Comparison of ENCODE assay signal across 9 cellular contexts in the genomic region with DNA sequence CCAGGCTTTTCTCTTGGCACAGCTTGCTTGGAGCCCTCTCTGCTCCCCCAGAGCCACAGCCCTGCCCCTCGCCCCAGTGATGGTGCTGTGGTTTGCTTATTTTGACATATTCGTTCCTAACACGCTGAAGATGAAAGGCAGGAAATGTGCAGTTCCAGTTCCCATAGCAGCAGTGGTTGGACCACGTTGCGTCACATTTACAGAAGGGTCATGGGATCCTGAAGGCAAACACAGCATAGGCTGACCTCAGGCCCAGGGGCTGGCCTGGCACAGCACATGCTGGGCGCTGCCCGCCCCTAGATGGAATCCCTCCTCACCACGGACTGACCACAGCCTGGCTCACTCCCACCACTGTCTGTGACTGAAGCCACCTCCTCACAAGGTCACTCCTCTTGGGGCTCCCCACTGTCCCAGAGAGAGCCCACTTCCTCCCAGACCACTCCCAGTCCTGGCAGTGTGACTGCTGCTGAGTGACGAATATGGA. TPM values are rescaled to one million over a fixed set of nuclear protein-coding genes. Genes with fewer than 3 reads are reported as not detected.
DNase-seq lines count a peak whose midpoint lies in the region; ATAC-seq and TF ChIP-seq lines count a peak whose summit lies in the region.
"Had no signal": no experiment of that assay in that cellular context is flagged by ENCODE, and none has a peak within 500 bp of the region (broad histone marks: within the 10 kb centered on the region; RNA-seq: fewer than 3 reads in every experiment).

No MANE protein-coding gene starts in this region.

- no peak overlapping the region for H3K27ac ChIP-seq in transverse colon
- H3K27ac ChIP-seq: thoracic aorta had no signal

- no peaks in the 10 kb centered on the region for H3K27me3 ChIP-seq in transverse colon

- H3K36me3 ChIP-seq in transverse colon, result no peaks in the 10 kb centered on the region
- H3K36me3 ChIP-seq: thoracic aorta had no signal

- H3K4me3 ChIP-seq in transverse colon, result no peak overlapping the region
- H3K4me3 ChIP-seq: thoracic aorta had no signal

- peaks cover 0 to 3% (median 0%) of the 10 kb centered on the region in 4 donors for H3K4me1 ChIP-seq in transverse colon

- no peak for TF ChIP-seq EP300 in transverse colon (IDR thresholded peaks at IDR 0.05; ENCODE audit: low read depth)

- in situ Hi-C loops in transverse colon (cut with MboI; ENCODE audit: low pct_ligation_motif_present in 1 of 4, low pct_unique_long_range_greater_than_20kb in 1 of 4, low sequenced_read_pairs in 3 of 4), result loop anchor here (10.0 kb wide), 2 partner anchors 206 to 216 kb away; no protein-coding TSS in a partner anchor

- no peak for TF ChIP-seq CTCF in GM10266 (IDR thresholded peaks at IDR 0.05; ENCODE audit: control insufficient read depth, insufficient read depth, low read depth, missing control alignments)
- TF ChIP-seq CTCF in transverse colon (IDR thresholded peaks at IDR 0.05), result no peak

- peak; percentile 59 for DNase-seq in GM10266 (ENCODE audit: extremely low spot score)
- peak; percentile 72 for DNase-seq in HK-2 (ENCODE audit: unreplicated experiment)
- DNase-seq in activated CD4-positive, alpha-beta T cell treated with anti-CD3 and anti-CD28 coated beads, Interleukin-2, amount 50 U/mL, for 48 hours, result peak; percentile 64 to 77
- DNase-seq in dermis microvascular lymphatic vessel endothelial cell (ENCODE audit: low read depth in 2 of 2), result peak; percentile 86 to 94
- peak; percentile 90 for DNase-seq in non-pigmented ciliary epithelial cell (ENCODE audit: low read depth)
- DNase-seq in transverse colon, result peak; percentile 48
- no peak for DNase-seq in NCI-H2196 treated with DMSO at 0.1 percent for 48 hours (lab: John Stamatoyannopoulos, UW; ENCODE audit: unreplicated experiment)

- no peak for TF ChIP-seq POLR2A in transverse colon (IDR thresholded peaks at IDR 0.05)

- WGBS in transverse colon (ENCODE audit: low coverage in 1 of 2), 2 donors, result 56 to 60% methylated on average over 3 to 9 of the region's 9 CpGs

- H3K9me3 ChIP-seq in transverse colon, result no peaks in the 10 kb centered on the region
- H3K9me3 ChIP-seq: thoracic aorta had no signal

- ATAC-seq in GM18517 (IDR thresholded peaks at IDR 0.05; ENCODE audit: unreplicated experiment), result no peak

- intact Hi-C loops in transverse colon (cut with DNase I; ENCODE audit: low total_unique reads), result no loop called here

RNA-seq across cellular contexts. Expression of a gene that starts 14.2 kb away (rescaled TPM):
- total RNA-seq in dermis microvascular lymphatic vessel endothelial cell, result 0.63 and 0.90 TPM in 2 replicates
- 1 to 10 TPM in 3 of 4 donors, not detected in 1; 2.6 to 7.4 (median 3.0) TPM for total RNA-seq in transverse colon
